In the genomic region with DNA sequence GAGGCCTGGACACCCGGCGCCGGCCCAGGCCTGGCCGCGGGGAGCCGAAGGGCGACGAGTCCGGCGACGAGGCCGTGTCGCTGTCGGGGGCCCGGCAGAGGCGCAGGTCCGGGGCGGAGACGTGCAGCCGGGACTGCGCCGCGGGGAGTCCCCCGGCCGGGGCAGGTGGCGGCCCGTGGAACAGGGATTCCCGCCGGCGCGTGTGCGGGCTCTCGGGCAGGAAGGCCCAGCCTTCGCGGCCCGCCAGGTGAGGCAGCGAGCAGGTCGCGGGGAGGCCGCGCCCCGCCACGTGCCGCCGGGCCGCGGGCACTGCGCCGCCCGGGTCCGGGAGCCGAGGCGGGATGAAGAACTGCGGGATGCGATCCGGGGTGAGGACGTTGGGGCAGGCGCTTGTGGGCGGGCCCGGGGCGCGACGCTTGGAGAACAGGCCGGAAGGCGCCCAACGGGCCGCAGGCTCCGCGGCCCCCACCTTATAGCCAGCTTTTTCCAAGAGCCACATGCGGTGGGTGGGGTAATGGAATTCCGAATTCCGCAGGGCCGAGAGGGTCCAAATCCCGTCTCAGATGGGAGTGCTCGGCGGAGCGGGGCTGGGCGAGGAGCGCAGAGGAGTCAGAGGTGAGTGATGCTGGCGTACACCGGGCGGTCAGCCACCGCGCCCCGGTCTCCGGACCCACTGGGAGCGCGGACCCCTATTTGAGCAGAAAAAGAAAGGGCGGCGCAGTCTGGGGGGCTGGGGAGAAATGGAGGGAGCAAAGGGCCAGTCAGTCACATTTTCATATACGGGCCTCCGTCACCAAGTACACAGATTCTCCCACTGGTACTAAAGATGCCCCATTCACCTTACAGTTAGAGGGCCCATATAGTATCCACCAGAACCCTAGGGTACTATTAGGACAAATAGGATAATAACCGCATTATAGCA, we compare ENCODE assay signal across 8 cellular contexts. TPM values are rescaled to one million over a fixed set of nuclear protein-coding genes. Genes with fewer than 3 reads are reported as not detected.
A peak's percentile ranks its signal among the peaks of the same experiment; 100 is the strongest.
DNase-seq lines count a peak whose midpoint lies in the region; ATAC-seq and TF ChIP-seq lines count a peak whose summit lies in the region.

No MANE protein-coding gene starts in this region.

- WGBS in thymus = 4% methylated on average over 93 of the region's 93 CpGs

- H3K9me3 ChIP-seq in ascending aorta (no peaks in the 10 kb centered on the region), left lung (no peaks in the 10 kb centered on the region), thymus (ENCODE audit: control insufficient read depth) (no peaks in the 10 kb centered on the region)

- intact Hi-C loops in ascending aorta (cut with DNase I) = no loop called here
- intact Hi-C loops in left lung (cut with DNase I) = no loop called here

- ATAC-seq in left lung (no peak), HG03521 (IDR thresholded peaks at IDR 0.05; ENCODE audit: unreplicated experiment) (no peak)

- H3K4me3 ChIP-seq in ascending aorta (peak overlapping the region; percentile 69 to 74), left lung (peak overlapping the region; percentile 32 to 42), thymus (ENCODE audit: low read length) (peak overlapping the region; percentile 42)

- H3K27ac ChIP-seq in ascending aorta (no peak overlapping the region), left lung (peak overlapping the region in 1 of 2 donors; percentile 41), thymus (ENCODE audit: low read depth) (peak overlapping the region; percentile 15)

- H3K4me1 ChIP-seq in ascending aorta = peaks cover 8 to 10% of the 10 kb centered on the region in 2 donors
- peaks cover 13 to 46% of the 10 kb centered on the region in 2 donors for H3K4me1 ChIP-seq in left lung
- peaks cover 41% of the 10 kb centered on the region for H3K4me1 ChIP-seq in thymus (ENCODE audit: control insufficient read depth, insufficient read depth, low read length)

- H3K36me3 ChIP-seq in ascending aorta (no peaks in the 10 kb centered on the region), left lung (no peaks in the 10 kb centered on the region), thymus (ENCODE audit: control insufficient read depth, insufficient read depth) (no peaks in the 10 kb centered on the region)

- no peak for TF ChIP-seq CTCF in ascending aorta (IDR thresholded peaks at IDR 0.05)
- TF ChIP-seq CTCF in left lung (IDR thresholded peaks at IDR 0.05) = no peak

- H3K27me3 ChIP-seq in ascending aorta (peaks cover 15% of the 10 kb centered on the region), left lung (peaks cover 25 to 50% of the 10 kb centered on the region in 2 donors), thymus (ENCODE audit: control insufficient read depth, insufficient read depth) (peaks cover 27% of the 10 kb centered on the region)

- DNase-seq in activated CD8-positive, alpha-beta memory T cell treated with anti-CD3 and anti-CD28 coated beads for 24 hours = peak; percentile 76
- DNase-seq in activated CD8-positive, alpha-beta memory T cell treated with anti-CD3 and anti-CD28 coated beads, Interleukin-2, amount 50 U/mL, for 4 hours = no peak
- DNase-seq in ascending aorta (ENCODE audit: low spot score in 2 of 2) (no peak), left lung (no peak), HUDEP-2 (lab: John Stamatoyannopoulos, UW; ENCODE audit: unreplicated experiment in 76 of 76) (no peak), midbrain (lab: John Stamatoyannopoulos, UW) (no peak)

RNA-seq across cellular contexts. Expression of a gene that starts 0.9 kb away (rescaled TPM):
- total RNA-seq in ascending aorta = not detected
- total RNA-seq in left lung = under 1 TPM; 0.26 to 0.55 TPM
- polyA plus RNA-seq in thymus = 0.34 TPM

RNA-seq across cellular contexts. Expression of a gene that starts 7.2 kb away (rescaled TPM):
- not detected for total RNA-seq in ascending aorta
- total RNA-seq in left lung = 10 to 100 TPM in 1 of 2 donors, 1 to 10 TPM in 1; 5.4 to 11.8 TPM
- 19.9 TPM for polyA plus RNA-seq in thymus

RNA-seq across cellular contexts. Expression of a gene that starts 14.8 kb away (rescaled TPM):
- total RNA-seq in ascending aorta (not detected), left lung (not detected)
- polyA plus RNA-seq in thymus = 1.5 TPM

RNA-seq across cellular contexts. Expression of a gene that starts 33.5 kb away (rescaled TPM):
- not detected for total RNA-seq in ascending aorta
- under 1 TPM; 0.06 to 0.63 TPM for total RNA-seq in left lung
- 0.14 TPM for polyA plus RNA-seq in thymus

RNA-seq across cellular contexts. Expression of a gene that starts 48.5 kb away (rescaled TPM):
- total RNA-seq in ascending aorta (1.5 TPM), left lung (10 to 100 TPM; 10.5 to 13.3 TPM)
- 6.5 TPM for polyA plus RNA-seq in thymus
